ENCODE assay signal across 30 cellular contexts in genomic region chr17:50090971-50091950, GRCh38. TPM values are rescaled to one million over a fixed set of nuclear protein-coding genes. Genes with fewer than 3 reads are reported as not detected.
A peak's percentile ranks its signal among the peaks of the same experiment; 100 is the strongest.
DNase-seq lines count a peak whose midpoint lies in the region; ATAC-seq, FAIRE-seq and TF ChIP-seq lines count a peak whose summit lies in the region.
"Had no signal": no experiment of that assay in that cellular context is flagged by ENCODE, and none has a peak within 500 bp of the region (broad histone marks: within the 10 kb centered on the region; RNA-seq: fewer than 3 reads in every experiment).

No MANE protein-coding gene starts in this region.

- H4K20me1 ChIP-seq in HepG2 (ENCODE audit: insufficient read depth, low read length) = no peaks in the 10 kb centered on the region

- no peak overlapping the region for H3K9ac ChIP-seq in HepG2 (ENCODE audit: insufficient read depth, low read depth, low read length)
- peak overlapping the region in 1 of 2 donors; percentile 29 for H3K9ac ChIP-seq in stomach smooth muscle (ENCODE audit: low read length in 2 of 2)

- H3K27me3 ChIP-seq in RWPE2 (ENCODE audit: insufficient read depth, poor library complexity, severe bottlenecking) (no peaks in the 10 kb centered on the region), HepG2 (ENCODE audit: control insufficient read depth in 1 of 2, insufficient read depth in 2 of 2, low read length in 2 of 2) (peaks cover 6 to 28% of the 10 kb centered on the region in 2 experiments; a peak in 4 of 5 replicates), stomach smooth muscle (ENCODE audit: control insufficient read depth in 1 of 2, insufficient read depth in 2 of 2, low read length in 2 of 2) (no peaks in the 10 kb centered on the region)
- H3K27me3 ChIP-seq: esophagus squamous epithelium, foreskin keratinocyte, heart right ventricle, ovary, tibial nerve had no signal

- H3K79me2 ChIP-seq in HepG2 (ENCODE audit: insufficient read depth, low read length) = peaks cover 6% of the 10 kb centered on the region

- BruUV-seq in HepG2 (replicated peaks; lab: Mats Ljungman, UMichigan) = no TSS peak

- no peak overlapping the region for H3K4me2 ChIP-seq in HepG2 (ENCODE audit: low read depth, low read length)
- H3K4me2 ChIP-seq: smooth muscle cell had no signal

- POLR2A ChIA-PET in HepG2 (lab: Yijun Ruan, JAX) = interaction anchor here (1.4 kb wide), 1 partner anchor 11 kb away, joined by 3 read pairs; no protein-coding TSS in a partner anchor
- POLR2A ChIA-PET in naive thymus-derived CD8-positive, alpha-beta T cell (lab: Charles Lee) = no interaction called here

- no peak for FAIRE-seq in HepG2 (lab: Jason Lieb, UNC)
- FAIRE-seq: G401.6 had no signal

- in situ Hi-C loops in HepG2 (cut with HindIII; ENCODE audit: extremely low pct_ligation_motif_present, low pct_unique_long_range_greater_than_20kb) = no loop called here

- DNase-seq in HK-2 (ENCODE audit: unreplicated experiment) = peak; percentile 31
- DNase-seq in RWPE2 (ENCODE audit: low spot score) = no peak
- DNase-seq in HepG2 (ENCODE audit: low spot score) = no peak
- DNase-seq in naive thymus-derived CD8-positive, alpha-beta T cell = no peak
- DNase-seq: activated CD4-positive, alpha-beta T cell treated with anti-CD3 and anti-CD28 coated beads, Interleukin-2, amount 50 U/mL, for 4 hours; activated gamma-delta T cell treated with Interleukin-2 at 50 U/mL for 16 hours; activated naive CD8-positive, alpha-beta T cell treated with anti-CD3 and anti-CD28 coated beads, Interleukin-2, amount 10 ng/mL, durations not matched to agents 7 days and 5 days; activated T-cell treated with anti-CD3 and anti-CD28 coated beads, Interleukin-2, amount 50 U/mL, for 48 hours; central memory CD4-positive, alpha-beta T cell; COR-L47; dermis blood vessel endothelial cell; DMS53; endodermal cell; esophagus squamous epithelium; foreskin keratinocyte; H9; heart right ventricle; natural killer cell; NCI-H146; NCI-H748 treated with DMSO at 0.1 percent for 48 hours; ovary; T-helper 17 cell had no signal

- H3K4me3 ChIP-seq in RWPE2 (ENCODE audit: severe bottlenecking) (no peak overlapping the region), HepG2 (replicated peaks in 1 of 3; ENCODE audit: insufficient read depth in 1 of 3, low read depth in 2 of 3, low read length in 3 of 3) (no peak overlapping the region), stomach smooth muscle (ENCODE audit: low read length in 2 of 2) (no peak overlapping the region)
- H3K4me3 ChIP-seq: esophagus squamous epithelium, heart right ventricle, ovary, SK-N-MC, smooth muscle cell, tibial nerve had no signal

- no peak for TF ChIP-seq CTCF in RWPE2 (IDR thresholded peaks at IDR 0.05; ENCODE audit: poor library complexity, severe bottlenecking)
- no peak for TF ChIP-seq CTCF in HepG2 (CRISPR knock-in tag; IDR thresholded peaks at IDR 0.05)

- H3K27me3 Mint-ChIP-seq in naive thymus-derived CD8-positive, alpha-beta T cell = peaks cover 0 to 5% (median 0%) of the 10 kb centered on the region in 5 donors
- H3K27me3 Mint-ChIP-seq: T-helper 17 cell had no signal

- CTCF ChIA-PET in HepG2 (lab: Yijun Ruan, JAX; ENCODE audit: low intra/inter-chr PET ratio, low total read pairs) = interaction anchor here (2.0 kb wide), 1 partner anchor 65 kb away, joined by 5 read pairs; no protein-coding TSS in a partner anchor

- TF ChIP-seq RAD21 in HepG2 (CRISPR knock-in tag; IDR thresholded peaks at IDR 0.05) = no peak

- 29% methylated on average over 14 of the region's 15 CpGs for WGBS in HepG2 (ENCODE audit: low lambda C conversion rate)

- intact Hi-C loops in HepG2 (cut with micrococcal nuclease; ENCODE audit: unreplicated experiment) = no loop called here

- no peaks in the 10 kb centered on the region for H3K36me3 Mint-ChIP-seq in naive thymus-derived CD8-positive, alpha-beta T cell
- H3K36me3 Mint-ChIP-seq: activated naive CD8-positive, alpha-beta T cell treated with anti-CD3 and anti-CD28 coated beads, Interleukin-2, amount 10 ng/mL, durations not matched to agents 7 days and 5 days; natural killer cell had no signal

- TF ChIP-seq EP300 in HepG2 (IDR thresholded peaks at IDR 0.05; ENCODE audit: low read depth in 2 of 2, low read length in 2 of 2) (no peak), HepG2 (CRISPR knock-in tag; IDR thresholded peaks at IDR 0.05; ENCODE audit: borderline replicate concordance) (no peak)

- ATAC-seq in RWPE2 (ENCODE audit: low read depth) (no peak), HepG2 (no peak), GM18519 (IDR thresholded peaks at IDR 0.05; ENCODE audit: low FRiP score, unreplicated experiment) (no peak), HG03159 (IDR thresholded peaks at IDR 0.05; ENCODE audit: unreplicated experiment) (no peak)
- no peak for ATAC-seq in naive thymus-derived CD8-positive, alpha-beta T cell
- ATAC-seq: foreskin keratinocyte, heart right ventricle, natural killer cell, T-helper 17 cell had no signal

- H3K4me1 ChIP-seq in RWPE2 (ENCODE audit: insufficient read depth, poor library complexity, severe bottlenecking) (peaks cover 3% of the 10 kb centered on the region), HepG2 (ENCODE audit: insufficient read depth, low read length) (peaks cover 12% of the 10 kb centered on the region), stomach smooth muscle (ENCODE audit: control insufficient read depth, insufficient read depth, low read length) (peaks cover 13% of the 10 kb centered on the region)
- H3K4me1 ChIP-seq: foreskin keratinocyte had no signal

- H3K27ac ChIP-seq in RWPE2 (ENCODE audit: poor library complexity, severe bottlenecking) = peak overlapping the region; percentile 55
- no peak overlapping the region for H3K27ac ChIP-seq in HepG2 (ENCODE audit: extremely low read length, insufficient read depth, low read length)
- peak overlapping the region; percentile 46 for H3K27ac ChIP-seq in stomach smooth muscle (ENCODE audit: low read length)
- H3K27ac ChIP-seq: C4-2B, esophagus squamous epithelium, foreskin keratinocyte, heart right ventricle, ovary, SK-N-MC, tibial nerve had no signal

- H3K9me3 Mint-ChIP-seq in naive thymus-derived CD8-positive, alpha-beta T cell = no peaks in the 10 kb centered on the region
- H3K9me3 Mint-ChIP-seq: activated naive CD8-positive, alpha-beta T cell treated with anti-CD3 and anti-CD28 coated beads, Interleukin-2, amount 10 ng/mL, durations not matched to agents 7 days and 5 days; endodermal cell; H9; natural killer cell had no signal

- H3K36me3 ChIP-seq in RWPE2 (ENCODE audit: low read depth) (peaks cover 44% of the 10 kb centered on the region), HepG2 (replicated peaks in 1 of 2; ENCODE audit: control insufficient read depth in 1 of 2, insufficient read depth in 2 of 2, low read length in 2 of 2) (no peaks in the 10 kb centered on the region), stomach smooth muscle (ENCODE audit: control insufficient read depth in 2 of 2, insufficient read depth in 2 of 2, low read length in 2 of 2) (peaks cover 10 to 26% of the 10 kb centered on the region in 2 donors)
- H3K36me3 ChIP-seq: ovary had no signal

- H3K27ac Mint-ChIP-seq in naive thymus-derived CD8-positive, alpha-beta T cell = no peak overlapping the region
- H3K27ac Mint-ChIP-seq: activated naive CD8-positive, alpha-beta T cell treated with anti-CD3 and anti-CD28 coated beads, Interleukin-2, amount 10 ng/mL, durations not matched to agents 7 days and 5 days; endodermal cell; natural killer cell; T-helper 17 cell had no signal

- TF ChIP-seq POLR2A in HepG2 (IDR thresholded peaks at IDR 0.05; ENCODE audit: insufficient read depth in 1 of 2, low read depth in 2 of 2, low read length in 2 of 2) = no peak

- H3K9me3 ChIP-seq in RWPE2 (ENCODE audit: severe bottlenecking) (no peaks in the 10 kb centered on the region), HepG2 (ENCODE audit: low read length) (no peaks in the 10 kb centered on the region), stomach smooth muscle (ENCODE audit: control insufficient read depth in 2 of 2, low read length in 2 of 2) (no peaks in the 10 kb centered on the region)
- H3K9me3 ChIP-seq: esophagus squamous epithelium, heart right ventricle, ovary, tibial nerve had no signal

- H3K4me3 Mint-ChIP-seq in naive thymus-derived CD8-positive, alpha-beta T cell = no peak overlapping the region
- H3K4me3 Mint-ChIP-seq: activated naive CD8-positive, alpha-beta T cell treated with anti-CD3 and anti-CD28 coated beads, Interleukin-2, amount 10 ng/mL, durations not matched to agents 7 days and 5 days; endodermal cell; H9; natural killer cell; T-helper 17 cell had no signal

- no peak overlapping the region for H2AFZ ChIP-seq in HepG2 (ENCODE audit: low read length)

- peaks cover 14 to 23% (median 18%) of the 10 kb centered on the region in 4 donors for H3K4me1 Mint-ChIP-seq in naive thymus-derived CD8-positive, alpha-beta T cell

RNA-seq across cellular contexts. Expression of gene PDK2, which starts 3.9 kb away (rescaled TPM):
- 18.5 and 19.2 TPM in 2 replicates for total RNA-seq in HepG2 (2016; rRNA removed; fragmentation: Illumina TruSeq; extraction: Trizol)
- 6.4 and 13.9 TPM in 2 replicates for total RNA-seq in HepG2 (2016; cell fraction: cytosol; rRNA removed; fragmentation: Illumina TruSeq; extraction: Trizol; ENCODE audit: low read depth)
- 16.2 and 19.8 TPM in 2 replicates for total RNA-seq in HepG2 (2016; cell fraction: insoluble cytoplasmic fraction; rRNA removed; fragmentation: Illumina TruSeq; extraction: Trizol)
- total RNA-seq in HepG2 (2016; cell fraction: membrane; rRNA removed; fragmentation: Illumina TruSeq; extraction: Trizol) = 10.9 and 11.9 TPM in 2 replicates
- total RNA-seq in HepG2 (2016; cell fraction: nucleus; rRNA removed; fragmentation: Illumina TruSeq; extraction: Trizol) = 10.9 and 12.5 TPM in 2 replicates
- 59.7 and 66.6 TPM in 2 replicates for polyA plus RNA-seq in HepG2 (2011; rRNA removed)
- polyA plus RNA-seq in HepG2 (2011; cell fraction: cytosol; rRNA removed) = 33.2 and 46.3 TPM in 2 replicates
- polyA plus RNA-seq in HepG2 (2011; cell fraction: nucleus; rRNA removed) = 86.5 and 102 TPM in 2 replicates
- 17.2 and 27.4 TPM in 2 replicates for polyA plus RNA-seq in HepG2 (2012)
- polyA plus RNA-seq in HepG2 (2016; cell fraction: cytosol; fragmentation: Illumina TruSeq; extraction: Trizol; ENCODE audit: low read depth) = 9.3 and 10.8 TPM in 2 replicates
- polyA plus RNA-seq in HepG2 (2016; cell fraction: insoluble cytoplasmic fraction; fragmentation: Illumina TruSeq; extraction: Trizol; ENCODE audit: low read depth) = 22.3 and 32.8 TPM in 2 replicates
- polyA plus RNA-seq in HepG2 (2016; cell fraction: membrane; fragmentation: Illumina TruSeq; extraction: Trizol; ENCODE audit: low read depth) = 12.0 and 14.3 TPM in 2 replicates
- polyA plus RNA-seq in HepG2 (2016; cell fraction: nucleus; fragmentation: Illumina TruSeq; extraction: Trizol; ENCODE audit: insufficient read depth, low read depth) = 21.9 and 24.6 TPM in 2 replicates
- 111 and 113 TPM in 2 replicates for polyA minus RNA-seq in HepG2 (2011; rRNA and poly(A)+ RNA removed; ENCODE audit: low replicate concordance)
- 22.7 and 28.5 TPM in 2 replicates for polyA minus RNA-seq in HepG2 (2011; cell fraction: cytosol; rRNA and poly(A)+ RNA removed)
- 44.5 and 48.7 TPM in 2 replicates for polyA minus RNA-seq in HepG2 (2011; cell fraction: nucleus; rRNA and poly(A)+ RNA removed)
- total RNA-seq in naive thymus-derived CD8-positive, alpha-beta T cell = 10 to 100 TPM; 44.4 to 45.3 TPM
- polyA plus RNA-seq in naive thymus-derived CD8-positive, alpha-beta T cell = 10 to 100 TPM; 27.9 to 47.4 (median 40.4) TPM

RNA-seq across cellular contexts. Expression of gene ITGA3, which starts 35.4 kb away (rescaled TPM):
- total RNA-seq in HepG2 (2016; rRNA removed; fragmentation: Illumina TruSeq; extraction: Trizol) = 0.69 and 0.77 TPM in 2 replicates
- total RNA-seq in HepG2 (2016; cell fraction: cytosol; rRNA removed; fragmentation: Illumina TruSeq; extraction: Trizol; ENCODE audit: low read depth) = 1.5 and 1.9 TPM in 2 replicates
- total RNA-seq in HepG2 (2016; cell fraction: insoluble cytoplasmic fraction; rRNA removed; fragmentation: Illumina TruSeq; extraction: Trizol) = 0.48 and 1.1 TPM in 2 replicates
- 0.28 and 0.62 TPM in 2 replicates for total RNA-seq in HepG2 (2016; cell fraction: membrane; rRNA removed; fragmentation: Illumina TruSeq; extraction: Trizol)
- 1.3 and 1.8 TPM in 2 replicates for total RNA-seq in HepG2 (2016; cell fraction: nucleus; rRNA removed; fragmentation: Illumina TruSeq; extraction: Trizol)
- polyA plus RNA-seq in HepG2 (2011; rRNA removed) = 0.48 and 0.59 TPM in 2 replicates
- polyA plus RNA-seq in HepG2 (2011; cell fraction: cytosol; rRNA removed) = 0.33 and 0.78 TPM in 2 replicates
- polyA plus RNA-seq in HepG2 (2011; cell fraction: nucleus; rRNA removed) = 2.6 and 3.3 TPM in 2 replicates
- polyA plus RNA-seq in HepG2 (2012) = 0.27 and 0.32 TPM in 2 replicates
- 0.51 and 0.57 TPM in 2 replicates for polyA plus RNA-seq in HepG2 (2016; cell fraction: cytosol; fragmentation: Illumina TruSeq; extraction: Trizol; ENCODE audit: low read depth)
- 0.52 and 0.82 TPM in 2 replicates for polyA plus RNA-seq in HepG2 (2016; cell fraction: insoluble cytoplasmic fraction; fragmentation: Illumina TruSeq; extraction: Trizol; ENCODE audit: low read depth)
- polyA plus RNA-seq in HepG2 (2016; cell fraction: membrane; fragmentation: Illumina TruSeq; extraction: Trizol; ENCODE audit: low read depth) = 0.30 and 0.48 TPM in 2 replicates
- polyA plus RNA-seq in HepG2 (2016; cell fraction: nucleus; fragmentation: Illumina TruSeq; extraction: Trizol; ENCODE audit: insufficient read depth, low read depth) = 1.3 and 2.2 TPM in 2 replicates
- 1.4 and 198 TPM in 2 replicates for polyA minus RNA-seq in HepG2 (2011; rRNA and poly(A)+ RNA removed; ENCODE audit: low replicate concordance)
- polyA minus RNA-seq in HepG2 (2011; cell fraction: cytosol; rRNA and poly(A)+ RNA removed) = 2.9 and 6.2 TPM in 2 replicates
- polyA minus RNA-seq in HepG2 (2011; cell fraction: nucleus; rRNA and poly(A)+ RNA removed) = 1.1 and 2.8 TPM in 2 replicates
- 1 to 10 TPM; 8.0 to 8.5 TPM for total RNA-seq in naive thymus-derived CD8-positive, alpha-beta T cell
- polyA plus RNA-seq in naive thymus-derived CD8-positive, alpha-beta T cell = 1 to 10 TPM in 2 of 3 donors, under 1 TPM in 1; 0.40 to 1.5 (median 1.4) TPM

RNA-seq across cellular contexts. Expression of gene SAMD14, which starts 38.7 kb away (rescaled TPM):
- total RNA-seq in HepG2 (2016; rRNA removed; fragmentation: Illumina TruSeq; extraction: Trizol) = 0.07 TPM in 1 of 2 replicates, not detected in the other
- 0.18 and 0.20 TPM in 2 replicates for total RNA-seq in HepG2 (2016; cell fraction: cytosol; rRNA removed; fragmentation: Illumina TruSeq; extraction: Trizol; ENCODE audit: low read depth)
- total RNA-seq in HepG2 (2016; cell fraction: insoluble cytoplasmic fraction; rRNA removed; fragmentation: Illumina TruSeq; extraction: Trizol) = 0.04 TPM in 1 of 2 replicates, not detected in the other
- total RNA-seq in HepG2 (2016; cell fraction: membrane; rRNA removed; fragmentation: Illumina TruSeq; extraction: Trizol) = 0.09 and 0.14 TPM in 2 replicates
- 0.09 TPM in 2 replicates for total RNA-seq in HepG2 (2016; cell fraction: nucleus; rRNA removed; fragmentation: Illumina TruSeq; extraction: Trizol)
- 0.22 TPM in 1 of 2 replicates, not detected in the other for polyA plus RNA-seq in HepG2 (2011; rRNA removed)
- polyA plus RNA-seq in HepG2 (2011; cell fraction: cytosol; rRNA removed) = 0.01 and 0.04 TPM in 2 replicates
- 0.24 and 0.29 TPM in 2 replicates for polyA plus RNA-seq in HepG2 (2011; cell fraction: nucleus; rRNA removed)
- 0.08 and 0.11 TPM in 2 replicates for polyA plus RNA-seq in HepG2 (2012)
- polyA plus RNA-seq in HepG2 (2016; cell fraction: cytosol; fragmentation: Illumina TruSeq; extraction: Trizol; ENCODE audit: low read depth) = not detected in 2 replicates
- 0.16 TPM in 1 of 2 replicates, not detected in the other for polyA plus RNA-seq in HepG2 (2016; cell fraction: insoluble cytoplasmic fraction; fragmentation: Illumina TruSeq; extraction: Trizol; ENCODE audit: low read depth)
- 0.19 TPM in 2 replicates for polyA plus RNA-seq in HepG2 (2016; cell fraction: membrane; fragmentation: Illumina TruSeq; extraction: Trizol; ENCODE audit: low read depth)
- 0.53 TPM in 1 of 2 replicates, not detected in the other for polyA plus RNA-seq in HepG2 (2016; cell fraction: nucleus; fragmentation: Illumina TruSeq; extraction: Trizol; ENCODE audit: insufficient read depth, low read depth)
- 0.28 and 0.30 TPM in 2 replicates for polyA minus RNA-seq in HepG2 (2011; rRNA and poly(A)+ RNA removed; ENCODE audit: low replicate concordance)
- 0.09 and 0.20 TPM in 2 replicates for polyA minus RNA-seq in HepG2 (2011; cell fraction: cytosol; rRNA and poly(A)+ RNA removed)
- polyA minus RNA-seq in HepG2 (2011; cell fraction: nucleus; rRNA and poly(A)+ RNA removed) = 0.39 and 0.99 TPM in 2 replicates
- total RNA-seq in naive thymus-derived CD8-positive, alpha-beta T cell = under 1 TPM in 1 of 2 experiments, not detected in 1; 0.30 TPM
- not detected for polyA plus RNA-seq in naive thymus-derived CD8-positive, alpha-beta T cell

RNA-seq across cellular contexts. Expression of gene PPP1R9B, which starts 59.2 kb away (rescaled TPM):
- total RNA-seq in HepG2 (2016; rRNA removed; fragmentation: Illumina TruSeq; extraction: Trizol) = 11.0 and 15.8 TPM in 2 replicates
- total RNA-seq in HepG2 (2016; cell fraction: cytosol; rRNA removed; fragmentation: Illumina TruSeq; extraction: Trizol; ENCODE audit: low read depth) = 1.3 and 1.6 TPM in 2 replicates
- 8.3 and 16.2 TPM in 2 replicates for total RNA-seq in HepG2 (2016; cell fraction: insoluble cytoplasmic fraction; rRNA removed; fragmentation: Illumina TruSeq; extraction: Trizol)
- 7.0 and 7.3 TPM in 2 replicates for total RNA-seq in HepG2 (2016; cell fraction: membrane; rRNA removed; fragmentation: Illumina TruSeq; extraction: Trizol)
- total RNA-seq in HepG2 (2016; cell fraction: nucleus; rRNA removed; fragmentation: Illumina TruSeq; extraction: Trizol) = 10.9 and 13.5 TPM in 2 replicates
- 8.7 and 9.4 TPM in 2 replicates for polyA plus RNA-seq in HepG2 (2011; rRNA removed)
- polyA plus RNA-seq in HepG2 (2011; cell fraction: cytosol; rRNA removed) = 7.4 and 9.0 TPM in 2 replicates
- 13.1 and 16.4 TPM in 2 replicates for polyA plus RNA-seq in HepG2 (2011; cell fraction: nucleus; rRNA removed)
- 9.8 and 11.6 TPM in 2 replicates for polyA plus RNA-seq in HepG2 (2012)
- 1.2 and 1.4 TPM in 2 replicates for polyA plus RNA-seq in HepG2 (2016; cell fraction: cytosol; fragmentation: Illumina TruSeq; extraction: Trizol; ENCODE audit: low read depth)
- 14.2 and 17.2 TPM in 2 replicates for polyA plus RNA-seq in HepG2 (2016; cell fraction: insoluble cytoplasmic fraction; fragmentation: Illumina TruSeq; extraction: Trizol; ENCODE audit: low read depth)
- 7.2 TPM in 2 replicates for polyA plus RNA-seq in HepG2 (2016; cell fraction: membrane; fragmentation: Illumina TruSeq; extraction: Trizol; ENCODE audit: low read depth)
- polyA plus RNA-seq in HepG2 (2016; cell fraction: nucleus; fragmentation: Illumina TruSeq; extraction: Trizol; ENCODE audit: insufficient read depth, low read depth) = 35.0 and 35.2 TPM in 2 replicates
- 15.4 and 32.3 TPM in 2 replicates for polyA minus RNA-seq in HepG2 (2011; rRNA and poly(A)+ RNA removed; ENCODE audit: low replicate concordance)
- 7.3 and 11.8 TPM in 2 replicates for polyA minus RNA-seq in HepG2 (2011; cell fraction: cytosol; rRNA and poly(A)+ RNA removed)
- 7.8 and 9.3 TPM in 2 replicates for polyA minus RNA-seq in HepG2 (2011; cell fraction: nucleus; rRNA and poly(A)+ RNA removed)
- total RNA-seq in naive thymus-derived CD8-positive, alpha-beta T cell = 10 to 100 TPM; 82.8 to 83.6 TPM
- under 1 TPM; 0.29 to 0.84 (median 0.67) TPM for polyA plus RNA-seq in naive thymus-derived CD8-positive, alpha-beta T cell
